8 cellular contexts compared by ENCODE assay signal in the genomic region with DNA sequence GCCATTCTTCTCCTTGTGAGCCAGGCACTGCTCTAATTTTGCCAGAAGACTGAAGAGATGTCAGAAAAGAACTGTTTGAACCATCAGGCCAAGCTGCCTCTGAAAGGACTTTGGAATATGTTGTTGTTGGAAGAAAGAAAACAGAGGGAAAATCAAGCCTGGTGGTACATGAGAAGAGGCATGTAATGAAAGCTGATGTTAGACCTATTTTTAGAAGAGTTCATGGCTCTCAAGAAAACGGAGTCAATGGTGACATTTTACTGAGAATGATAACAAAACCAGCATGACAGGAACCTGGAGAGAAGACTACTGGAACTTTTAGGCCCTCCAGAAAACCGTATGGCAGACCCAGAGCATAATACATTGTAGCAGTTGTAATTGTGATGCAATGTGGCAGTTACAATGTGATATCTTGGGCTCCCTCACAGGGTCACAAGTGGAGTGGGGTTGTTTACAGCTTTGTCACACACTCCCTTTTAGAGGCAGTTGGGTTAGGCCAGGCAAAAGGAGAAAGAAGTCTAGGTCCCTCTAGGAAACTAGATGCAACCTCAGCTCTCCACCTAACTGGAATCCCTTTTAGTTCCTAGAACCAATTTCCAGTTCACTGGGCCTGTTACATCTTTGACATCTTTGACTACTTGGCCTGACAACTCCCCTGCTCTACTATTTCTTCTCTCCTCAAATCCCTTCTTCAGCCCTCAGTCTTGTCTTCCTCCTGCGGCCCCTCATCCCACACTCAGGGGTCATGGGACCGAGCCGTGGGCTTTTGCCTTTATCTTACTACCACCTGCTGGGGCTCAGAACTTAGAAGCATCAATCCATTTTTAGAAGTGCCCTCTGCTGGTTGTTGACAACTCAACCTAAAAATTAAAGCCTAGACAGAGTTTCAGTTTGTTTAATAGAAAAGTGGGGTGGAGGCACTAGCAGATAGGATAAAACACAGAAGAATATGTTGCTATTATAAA.
DNase-seq lines count a peak whose midpoint lies in the region; ATAC-seq and TF ChIP-seq lines count a peak whose summit lies in the region.

No MANE protein-coding gene starts in this region.

- no peak for TF ChIP-seq CTCF in progenitor cell of endocrine pancreas (IDR thresholded peaks at IDR 0.05; ENCODE audit: unreplicated experiment)
- no peak for TF ChIP-seq CTCF in WTC11 (IDR thresholded peaks at IDR 0.05)

- no peaks in the 10 kb centered on the region for H3K27me3 Mint-ChIP-seq in activated T-cell treated with anti-CD3 and anti-CD28 coated beads, Interleukin-2, amount 50 U/mL, for 24 hours
- H3K27me3 Mint-ChIP-seq in T-helper 1 cell treated with Interleukin-12 subunit alpha and Interleukin-12 subunit beta and Interleukin-4 antibody, amounts not matched to agents 30 μg/mL and 1 μg/mL, for 36 hours (ENCODE audit: low read depth) = no peaks in the 10 kb centered on the region
- H3K27me3 Mint-ChIP-seq in progenitor cell of endocrine pancreas (no peaks in the 10 kb centered on the region), WTC11 (ENCODE audit: low read depth) (no peaks in the 10 kb centered on the region; the same call in none of the 2 replicates)

- ATAC-seq in HG02763 (IDR thresholded peaks at IDR 0.05; ENCODE audit: unreplicated experiment) (peak; percentile 59), WTC11 (no peak)

- no peaks in the 10 kb centered on the region for H3K36me3 Mint-ChIP-seq in activated T-cell treated with anti-CD3 and anti-CD28 coated beads, Interleukin-2, amount 50 U/mL, for 24 hours (ENCODE audit: low read depth)
- peaks cover 9% of the 10 kb centered on the region for H3K36me3 Mint-ChIP-seq in T-helper 1 cell treated with Interleukin-12 subunit alpha and Interleukin-12 subunit beta and Interleukin-4 antibody, amounts not matched to agents 30 μg/mL and 1 μg/mL, for 36 hours (ENCODE audit: low read depth)
- H3K36me3 Mint-ChIP-seq in progenitor cell of endocrine pancreas (ENCODE audit: insufficient read depth) (peaks cover 3% of the 10 kb centered on the region), WTC11 (peaks cover 33% of the 10 kb centered on the region)

- CTCF ChIA-PET in WTC11 (lab: Charles Lee) = interaction anchor here (0.7 to 1.4 kb wide), 3 partner anchors 14 to 164 kb away, joined by 3 read pairs; no protein-coding TSS in a partner anchor

- H3K9me3 Mint-ChIP-seq in activated T-cell treated with anti-CD3 and anti-CD28 coated beads, Interleukin-2, amount 50 U/mL, for 24 hours = no peaks in the 10 kb centered on the region
- H3K9me3 Mint-ChIP-seq in T-helper 1 cell treated with Interleukin-12 subunit alpha and Interleukin-12 subunit beta and Interleukin-4 antibody, amounts not matched to agents 30 μg/mL and 1 μg/mL, for 36 hours = peaks cover 11% of the 10 kb centered on the region
- H3K9me3 Mint-ChIP-seq in progenitor cell of endocrine pancreas (ENCODE audit: low read depth) (peaks cover 12% of the 10 kb centered on the region), WTC11 (peaks cover 32% of the 10 kb centered on the region)

- POLR2A ChIA-PET in WTC11 (lab: Charles Lee) = no interaction called here

- H3K27ac Mint-ChIP-seq in activated T-cell treated with anti-CD3 and anti-CD28 coated beads, Interleukin-2, amount 50 U/mL, for 24 hours = no peak overlapping the region
- peak overlapping the region; percentile 78 for H3K27ac Mint-ChIP-seq in T-helper 1 cell treated with Interleukin-12 subunit alpha and Interleukin-12 subunit beta and Interleukin-4 antibody, amounts not matched to agents 30 μg/mL and 1 μg/mL, for 36 hours
- H3K27ac Mint-ChIP-seq in progenitor cell of endocrine pancreas (no peak overlapping the region), WTC11 (no peak overlapping the region)

- peak; percentile 37 for DNase-seq in activated T-cell treated with anti-CD3 and anti-CD28 coated beads, Interleukin-2, amount 50 U/mL, for 24 hours
- DNase-seq in activated T-cell treated with anti-CD3 and anti-CD28 coated beads for 4 hours (no peak), foreskin melanocyte (peak; percentile 10), progenitor cell of endocrine pancreas (ENCODE audit: low spot score, unreplicated experiment) (no peak), WTC11 (ENCODE audit: low spot score) (no peak), NCI-H2029 (lab: John Stamatoyannopoulos, UW) (no peak)

- H3K4me3 Mint-ChIP-seq in activated T-cell treated with anti-CD3 and anti-CD28 coated beads, Interleukin-2, amount 50 U/mL, for 24 hours = no peak overlapping the region
- peak overlapping the region; percentile 19 for H3K4me3 Mint-ChIP-seq in T-helper 1 cell treated with Interleukin-12 subunit alpha and Interleukin-12 subunit beta and Interleukin-4 antibody, amounts not matched to agents 30 μg/mL and 1 μg/mL, for 36 hours
- H3K4me3 Mint-ChIP-seq in progenitor cell of endocrine pancreas (ENCODE audit: low read depth) = no peak overlapping the region
- no peak overlapping the region for H3K4me3 Mint-ChIP-seq in WTC11

- H3K4me1 Mint-ChIP-seq in activated T-cell treated with anti-CD3 and anti-CD28 coated beads, Interleukin-2, amount 50 U/mL, for 24 hours (ENCODE audit: low read depth) = peaks cover 29% of the 10 kb centered on the region
- peaks cover 33% of the 10 kb centered on the region for H3K4me1 Mint-ChIP-seq in T-helper 1 cell treated with Interleukin-12 subunit alpha and Interleukin-12 subunit beta and Interleukin-4 antibody, amounts not matched to agents 30 μg/mL and 1 μg/mL, for 36 hours (ENCODE audit: low read depth)
- H3K4me1 Mint-ChIP-seq in progenitor cell of endocrine pancreas (ENCODE audit: low read depth) (no peaks in the 10 kb centered on the region), WTC11 (peaks cover 16% of the 10 kb centered on the region)

TF ChIP-seq in WTC11, 78 proteins besides CTCF, POLR2A, EP300 and RAD21:
- TF ChIP-seq NR2C2 (CRISPR knock-in tag; IDR thresholded peaks at IDR 0.05) = no peak
- TF ChIP-seq CREM (CRISPR knock-in tag; IDR thresholded peaks at IDR 0.05) = no peak
- TF ChIP-seq, protein P1, sequence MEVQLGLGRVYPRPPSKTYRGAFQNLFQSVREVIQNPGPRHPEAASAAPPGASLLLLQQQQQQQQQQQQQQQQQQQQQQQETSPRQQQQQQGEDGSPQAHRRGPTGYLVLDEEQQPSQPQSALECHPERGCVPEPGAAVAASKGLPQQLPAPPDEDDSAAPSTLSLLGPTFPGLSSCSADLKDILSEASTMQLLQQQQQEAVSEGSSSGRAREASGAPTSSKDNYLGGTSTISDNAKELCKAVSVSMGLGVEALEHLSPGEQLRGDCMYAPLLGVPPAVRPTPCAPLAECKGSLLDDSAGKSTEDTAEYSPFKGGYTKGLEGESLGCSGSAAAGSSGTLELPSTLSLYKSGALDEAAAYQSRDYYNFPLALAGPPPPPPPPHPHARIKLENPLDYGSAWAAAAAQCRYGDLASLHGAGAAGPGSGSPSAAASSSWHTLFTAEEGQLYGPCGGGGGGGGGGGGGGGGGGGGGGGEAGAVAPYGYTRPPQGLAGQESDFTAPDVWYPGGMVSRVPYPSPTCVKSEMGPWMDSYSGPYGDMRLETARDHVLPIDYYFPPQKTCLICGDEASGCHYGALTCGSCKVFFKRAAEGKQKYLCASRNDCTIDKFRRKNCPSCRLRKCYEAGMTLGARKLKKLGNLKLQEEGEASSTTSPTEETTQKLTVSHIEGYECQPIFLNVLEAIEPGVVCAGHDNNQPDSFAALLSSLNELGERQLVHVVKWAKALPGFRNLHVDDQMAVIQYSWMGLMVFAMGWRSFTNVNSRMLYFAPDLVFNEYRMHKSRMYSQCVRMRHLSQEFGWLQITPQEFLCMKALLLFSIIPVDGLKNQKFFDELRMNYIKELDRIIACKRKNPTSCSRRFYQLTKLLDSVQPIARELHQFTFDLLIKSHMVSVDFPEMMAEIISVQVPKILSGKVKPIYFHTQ (CRISPR knock-in tag; IDR thresholded peaks at IDR 0.05) = no peak
- no peak for TF ChIP-seq SMAD4 (CRISPR knock-in tag; IDR thresholded peaks at IDR 0.05)
- TF ChIP-seq, protein P2, sequence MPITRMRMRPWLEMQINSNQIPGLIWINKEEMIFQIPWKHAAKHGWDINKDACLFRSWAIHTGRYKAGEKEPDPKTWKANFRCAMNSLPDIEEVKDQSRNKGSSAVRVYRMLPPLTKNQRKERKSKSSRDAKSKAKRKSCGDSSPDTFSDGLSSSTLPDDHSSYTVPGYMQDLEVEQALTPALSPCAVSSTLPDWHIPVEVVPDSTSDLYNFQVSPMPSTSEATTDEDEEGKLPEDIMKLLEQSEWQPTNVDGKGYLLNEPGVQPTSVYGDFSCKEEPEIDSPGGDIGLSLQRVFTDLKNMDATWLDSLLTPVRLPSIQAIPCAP (CRISPR knock-in tag; IDR thresholded peaks at IDR 0.05) = no peak
- TF ChIP-seq, protein P3, sequence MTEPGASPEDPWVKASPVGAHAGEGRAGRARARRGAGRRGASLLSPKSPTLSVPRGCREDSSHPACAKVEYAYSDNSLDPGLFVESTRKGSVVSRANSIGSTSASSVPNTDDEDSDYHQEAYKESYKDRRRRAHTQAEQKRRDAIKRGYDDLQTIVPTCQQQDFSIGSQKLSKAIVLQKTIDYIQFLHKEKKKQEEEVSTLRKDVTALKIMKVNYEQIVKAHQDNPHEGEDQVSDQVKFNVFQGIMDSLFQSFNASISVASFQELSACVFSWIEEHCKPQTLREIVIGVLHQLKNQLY (CRISPR knock-in tag; IDR thresholded peaks at IDR 0.05) = no peak
- TF ChIP-seq, protein P4, sequence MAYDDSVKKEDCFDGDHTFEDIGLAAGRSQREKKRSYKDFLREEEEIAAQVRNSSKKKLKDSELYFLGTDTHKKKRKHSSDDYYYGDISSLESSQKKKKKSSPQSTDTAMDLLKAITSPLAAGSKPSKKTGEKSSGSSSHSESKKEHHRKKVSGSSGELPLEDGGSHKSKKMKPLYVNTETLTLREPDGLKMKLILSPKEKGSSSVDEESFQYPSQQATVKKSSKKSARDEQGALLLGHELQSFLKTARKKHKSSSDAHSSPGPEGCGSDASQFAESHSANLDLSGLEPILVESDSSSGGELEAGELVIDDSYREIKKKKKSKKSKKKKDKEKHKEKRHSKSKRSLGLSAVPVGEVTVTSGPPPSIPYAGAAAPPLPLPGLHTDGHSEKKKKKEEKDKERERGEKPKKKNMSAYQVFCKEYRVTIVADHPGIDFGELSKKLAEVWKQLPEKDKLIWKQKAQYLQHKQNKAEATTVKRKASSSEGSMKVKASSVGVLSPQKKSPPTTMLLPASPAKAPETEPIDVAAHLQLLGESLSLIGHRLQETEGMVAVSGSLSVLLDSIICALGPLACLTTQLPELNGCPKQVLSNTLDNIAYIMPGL (CRISPR knock-in tag; IDR thresholded peaks at IDR 0.05) = no peak

Comparison
In these comparisons a context has a peak if more than half of its experiments do, and no peak if none do; other contexts are left out.
1. DNase-seq: peak in activated T-cell treated with anti-CD3 and anti-CD28 coated beads, Interleukin-2, amount 50 U/mL, for 24 hours (single experiment) and foreskin melanocyte (single experiment); none in activated T-cell treated with anti-CD3 and anti-CD28 coated beads for 4 hours (single experiment), progenitor cell of endocrine pancreas (single experiment), WTC11 (single experiment) and NCI-H2029 (single experiment).